In genomic region chr7:84399661-84400060, GRCh38 we compare ENCODE assay signal across 1 cellular context.
TF ChIP-seq lines count a peak whose summit lies in the region.

No MANE protein-coding gene starts in this region.

TF ChIP-seq in GM23338, 12 proteins besides CTCF, POLR2A, EP300 and RAD21 (continued from another document):
- no peak for TF ChIP-seq ZNF462 (CRISPR knock-in tag; IDR thresholded peaks at IDR 0.05)
- no peak for TF ChIP-seq ETS1 (IDR thresholded peaks at IDR 0.05)
- no peak for TF ChIP-seq JUNB (IDR thresholded peaks at IDR 0.05; ENCODE audit: unreplicated experiment)
